In genomic region chr6:158645064-158646022, GRCh38 we compare ENCODE assay signal across 8 cellular contexts. TPM values are rescaled to one million over a fixed set of nuclear protein-coding genes. Genes with fewer than 3 reads are reported as not detected.
DNase-seq lines count a peak whose midpoint lies in the region; ATAC-seq and TF ChIP-seq lines count a peak whose summit lies in the region.

No MANE protein-coding gene starts in this region.

- no peaks in the 10 kb centered on the region for H3K9me3 Mint-ChIP-seq in activated naive CD4-positive, alpha-beta T cell treated with anti-CD3 and anti-CD28 coated beads, Interleukin-2, amount 10 ng/mL, durations not matched to agents 7 days and 5 days

- H3K27ac Mint-ChIP-seq in activated naive CD4-positive, alpha-beta T cell treated with anti-CD3 and anti-CD28 coated beads, Interleukin-2, amount 10 ng/mL, durations not matched to agents 7 days and 5 days, result peak overlapping the region; percentile 89

- peaks cover 6% of the 10 kb centered on the region for H3K36me3 ChIP-seq in left ventricle myocardium inferior
- peaks cover 0 to 4% of the 10 kb centered on the region in 2 donors for H3K36me3 ChIP-seq in stomach smooth muscle (ENCODE audit: control insufficient read depth in 2 of 2, insufficient read depth in 2 of 2, low read length in 2 of 2)

- H3K27me3 ChIP-seq in left ventricle myocardium inferior (ENCODE audit: low read depth) (no peaks in the 10 kb centered on the region), stomach smooth muscle (ENCODE audit: control insufficient read depth in 1 of 2, insufficient read depth in 2 of 2, low read length in 2 of 2) (no peaks in the 10 kb centered on the region)

- peak overlapping the region; percentile 86 for H3K4me3 Mint-ChIP-seq in activated naive CD4-positive, alpha-beta T cell treated with anti-CD3 and anti-CD28 coated beads, Interleukin-2, amount 10 ng/mL, durations not matched to agents 7 days and 5 days

- no peak for DNase-seq in left ventricle myocardium inferior
- no peak for DNase-seq in left ventricle myocardium superior
- DNase-seq in activated naive CD4-positive, alpha-beta T cell treated with anti-CD3 and anti-CD28 coated beads, Interleukin-2, amount 10 ng/mL, durations not matched to agents 7 days and 5 days, result no peak
- DNase-seq in islet precursor cell, result peak; percentile 50

- CTCF ChIA-PET in activated naive CD4-positive, alpha-beta T cell treated with anti-CD3 and anti-CD28 coated beads, Interleukin-2, amount 10 ng/mL, durations not matched to agents 7 days and 5 days (lab: Charles Lee), result interaction anchor here (1.3 to 6.0 kb wide), 5 partner anchors 8 to 431 kb away, joined by 4 to 33 read pairs (median 19); no protein-coding TSS in a partner anchor

- peaks cover 74% of the 10 kb centered on the region for H3K4me1 Mint-ChIP-seq in activated naive CD4-positive, alpha-beta T cell treated with anti-CD3 and anti-CD28 coated beads, Interleukin-2, amount 10 ng/mL, durations not matched to agents 7 days and 5 days

- H3K4me1 ChIP-seq in left ventricle myocardium inferior (peaks cover 71% of the 10 kb centered on the region), stomach smooth muscle (ENCODE audit: control insufficient read depth, insufficient read depth, low read length) (peaks cover 28% of the 10 kb centered on the region)

- H3K27ac ChIP-seq in left ventricle myocardium inferior (replicated peaks), result peak overlapping the region; percentile 94
- H3K27ac ChIP-seq in stomach smooth muscle (ENCODE audit: low read length), result peak overlapping the region; percentile 81

- peak overlapping the region; percentile 89 to 94 for H3K9ac ChIP-seq in stomach smooth muscle (ENCODE audit: low read length in 2 of 2)

- peaks cover 4% of the 10 kb centered on the region for H3K27me3 Mint-ChIP-seq in activated naive CD4-positive, alpha-beta T cell treated with anti-CD3 and anti-CD28 coated beads, Interleukin-2, amount 10 ng/mL, durations not matched to agents 7 days and 5 days

- intact Hi-C loops in left ventricle myocardium inferior (cut with micrococcal nuclease) (no loop called here), left ventricle myocardium superior (cut with micrococcal nuclease) (no loop called here)

- no peak for TF ChIP-seq CTCF in left ventricle myocardium inferior (IDR thresholded peaks at IDR 0.05; ENCODE audit: borderline replicate concordance)

- ATAC-seq in left ventricle myocardium superior (no peak), HG03378 (IDR thresholded peaks at IDR 0.05; ENCODE audit: unreplicated experiment) (no peak), HG02870 (IDR thresholded peaks at IDR 0.05; ENCODE audit: unreplicated experiment) (no peak), HG03432 (IDR thresholded peaks at IDR 0.05; ENCODE audit: unreplicated experiment) (no peak)

- H3K36me3 Mint-ChIP-seq in activated naive CD4-positive, alpha-beta T cell treated with anti-CD3 and anti-CD28 coated beads, Interleukin-2, amount 10 ng/mL, durations not matched to agents 7 days and 5 days, result peaks cover 29% of the 10 kb centered on the region

- H3K9me3 ChIP-seq in left ventricle myocardium inferior (replicated peaks), result no peaks in the 10 kb centered on the region
- H3K9me3 ChIP-seq in stomach smooth muscle (ENCODE audit: control insufficient read depth in 2 of 2, low read length in 2 of 2), result no peaks in the 10 kb centered on the region

- H3K4me3 ChIP-seq in left ventricle myocardium inferior (peak overlapping the region; percentile 78), stomach smooth muscle (ENCODE audit: low read length in 2 of 2) (peak overlapping the region; percentile 79 to 91)

RNA-seq across cellular contexts. Expression of gene DYNLT1, which starts 0.8 kb away (rescaled TPM):
- total RNA-seq in left ventricle myocardium inferior, result 126 TPM
- total RNA-seq in left ventricle myocardium superior, result 130 TPM

RNA-seq across cellular contexts. Expression of gene SYTL3, which starts 4.5 kb away (rescaled TPM):
- total RNA-seq in left ventricle myocardium inferior (11.2 TPM), left ventricle myocardium superior (10.8 TPM)
